9 cellular contexts compared by ENCODE assay signal in the genomic region with DNA sequence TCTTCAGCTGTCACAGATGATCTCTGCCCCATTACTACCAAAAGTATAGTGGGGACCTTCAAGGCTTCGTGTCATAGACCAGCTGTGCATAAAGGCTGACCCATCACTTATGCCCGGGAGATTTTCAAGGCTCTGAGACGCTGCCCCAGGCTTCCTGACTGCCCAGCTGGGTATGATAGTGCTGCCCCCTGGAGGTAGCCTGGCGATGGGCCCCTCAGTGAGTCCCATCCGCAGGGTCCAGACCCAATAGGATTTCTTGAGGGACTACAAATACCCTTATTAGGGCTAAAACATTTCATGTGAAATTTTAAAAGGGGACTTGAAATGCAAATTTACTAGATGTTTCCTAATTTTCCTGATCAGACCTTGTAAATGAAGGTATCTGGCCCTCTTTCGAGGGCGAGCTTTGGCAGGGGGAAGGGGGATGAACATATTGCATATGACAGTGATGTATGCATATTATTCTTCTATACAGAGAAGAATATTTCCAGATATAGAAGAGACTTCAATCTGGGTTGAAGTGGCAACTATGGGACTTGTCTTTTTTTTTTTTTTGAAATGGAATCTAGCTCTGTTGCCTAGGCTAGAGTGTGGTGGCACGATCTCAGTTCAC. TPM values are rescaled to one million over a fixed set of nuclear protein-coding genes. Genes with fewer than 3 reads are reported as not detected.
A peak's percentile ranks its signal among the peaks of the same experiment; 100 is the strongest.
DNase-seq lines count a peak whose midpoint lies in the region; ATAC-seq, FAIRE-seq and TF ChIP-seq lines count a peak whose summit lies in the region.
"Had no signal": no experiment of that assay in that cellular context is flagged by ENCODE, and none has a peak within 500 bp of the region (broad histone marks: within the 10 kb centered on the region; RNA-seq: fewer than 3 reads in every experiment).

No MANE protein-coding gene starts in this region.

- TF ChIP-seq RAD21 in SK-N-SH (IDR thresholded peaks at IDR 0.05; ENCODE audit: low read length) = no peak
- no peak for TF ChIP-seq RAD21 in HepG2 (CRISPR knock-in tag; IDR thresholded peaks at IDR 0.05)

- BruUV-seq in HepG2 (replicated peaks; lab: Mats Ljungman, UMichigan) = no TSS peak

- H3K27ac ChIP-seq in SK-N-SH (ENCODE audit: low read depth in 2 of 2, low read length in 1 of 2) (no peak overlapping the region), HepG2 (ENCODE audit: extremely low read length, insufficient read depth, low read length) (no peak overlapping the region)

- 64% methylated on average over 8 of the region's 8 CpGs for WGBS in SK-N-SH (ENCODE audit: low lambda C conversion rate)
- WGBS in HepG2 (ENCODE audit: low lambda C conversion rate) = 24% methylated on average over 5 of the region's 8 CpGs

- H3K9me2 ChIP-seq in SK-N-SH = no peaks in the 10 kb centered on the region

- no peak overlapping the region for H3K27ac Mint-ChIP-seq in activated naive CD4-positive, alpha-beta T cell treated with anti-CD3 and anti-CD28 coated beads, Interleukin-2, amount 50 U/mL, for 72 hours
- H3K27ac Mint-ChIP-seq in stimulated activated naive CD8-positive, alpha-beta T cell treated with anti-CD3 and anti-CD28 coated beads, Interleukin-15, Interleukin-2, amounts not matched to agents 100 ng/mL and 50 ng/mL, for 24 hours = peak overlapping the region; percentile 60

- POLR2A ChIA-PET in SK-N-SH (lab: Yijun Ruan, JAX) (no interaction called here), HepG2 (lab: Yijun Ruan, JAX) (no interaction called here)

- intact Hi-C loops in HepG2 (cut with micrococcal nuclease; ENCODE audit: unreplicated experiment) = no loop called here

- H2AFZ ChIP-seq in SK-N-SH (ENCODE audit: low read depth) (no peak overlapping the region), HepG2 (ENCODE audit: low read length) (no peak overlapping the region)

- no peak for TF ChIP-seq EP300 in SK-N-SH (IDR thresholded peaks at IDR 0.05; ENCODE audit: borderline replicate concordance in 1 of 2, low read depth in 1 of 2, low read length in 1 of 2)
- no peak for TF ChIP-seq EP300 in HepG2 (IDR thresholded peaks at IDR 0.05; ENCODE audit: low read depth in 2 of 2, low read length in 2 of 2)
- TF ChIP-seq EP300 in HepG2 (CRISPR knock-in tag; IDR thresholded peaks at IDR 0.05; ENCODE audit: borderline replicate concordance) = no peak

- no peak for FAIRE-seq in HepG2 (lab: Jason Lieb, UNC)
- FAIRE-seq: A204.1 had no signal

- peak; percentile 51; the same call in 1 of the 2 replicates for TF ChIP-seq CTCF in SK-N-SH (IDR thresholded peaks at IDR 0.05)
- TF ChIP-seq CTCF in HepG2 (CRISPR knock-in tag; IDR thresholded peaks at IDR 0.05) = peak; percentile 60

- H3K27me3 ChIP-seq in SK-N-SH (ENCODE audit: insufficient read depth) (peaks cover 4% of the 10 kb centered on the region; the same call in 1 of the 2 replicates), HepG2 (ENCODE audit: control insufficient read depth in 1 of 2, insufficient read depth in 2 of 2, low read length in 2 of 2) (peaks cover 2 to 3% of the 10 kb centered on the region in 2 experiments; a peak in 3 of 5 replicates)

- in situ Hi-C loops in HepG2 (cut with HindIII; ENCODE audit: extremely low pct_ligation_motif_present, low pct_unique_long_range_greater_than_20kb) = loop anchor here (5.0 to 10.0 kb wide), 2 partner anchors 49 to 141 kb away; no protein-coding TSS in a partner anchor

- no peaks in the 10 kb centered on the region for H4K20me1 ChIP-seq in SK-N-SH (ENCODE audit: insufficient read depth)
- H4K20me1 ChIP-seq in HepG2 (ENCODE audit: insufficient read depth, low read length) = no peaks in the 10 kb centered on the region

- H3K27me3 Mint-ChIP-seq in stimulated activated naive CD8-positive, alpha-beta T cell treated with anti-CD3 and anti-CD28 coated beads, Interleukin-15, Interleukin-2, amounts not matched to agents 100 ng/mL and 50 ng/mL, for 24 hours = no peaks in the 10 kb centered on the region

- H3K9me3 ChIP-seq in SK-N-SH = no peaks in the 10 kb centered on the region
- no peaks in the 10 kb centered on the region for H3K9me3 ChIP-seq in HepG2 (ENCODE audit: low read length)

- H3K79me2 ChIP-seq in SK-N-SH (ENCODE audit: insufficient read depth) = no peaks in the 10 kb centered on the region
- H3K79me2 ChIP-seq in HepG2 (ENCODE audit: insufficient read depth, low read length) = no peaks in the 10 kb centered on the region

- no peak overlapping the region for H3K4me2 ChIP-seq in SK-N-SH
- no peak overlapping the region for H3K4me2 ChIP-seq in HepG2 (ENCODE audit: low read depth, low read length)

- CTCF ChIA-PET in SK-N-SH (lab: Yijun Ruan, JAX) (interaction anchor here (0.8 to 5.4 kb wide), 5 partner anchors 9 to 350 kb away, joined by 3 to 23 read pairs (median 4); no protein-coding TSS in a partner anchor), HepG2 (lab: Yijun Ruan, JAX; ENCODE audit: low intra/inter-chr PET ratio, low total read pairs) (interaction anchor here (1.4 kb wide), 1 partner anchor 46 kb away, joined by 4 read pairs; no protein-coding TSS in a partner anchor)

- H3K9ac ChIP-seq in SK-N-SH (no peak overlapping the region), HepG2 (ENCODE audit: insufficient read depth, low read depth, low read length) (no peak overlapping the region)

- no peak overlapping the region for H3K4me3 Mint-ChIP-seq in stimulated activated naive CD8-positive, alpha-beta T cell treated with anti-CD3 and anti-CD28 coated beads, Interleukin-15, Interleukin-2, amounts not matched to agents 100 ng/mL and 50 ng/mL, for 24 hours

- peak; percentile 51 for DNase-seq in DMS 273 (lab: John Stamatoyannopoulos, UW; ENCODE audit: unreplicated experiment)
- DNase-seq in DMS 273 treated with DMSO at 0.1 percent for 48 hours (lab: John Stamatoyannopoulos, UW) = no peak
- DNase-seq in SK-N-SH = peak; percentile 58
- DNase-seq in activated naive CD4-positive, alpha-beta T cell treated with anti-CD3 and anti-CD28 coated beads, Interleukin-2, amount 50 U/mL, for 72 hours (ENCODE audit: low spot score in 2 of 2) = peak; percentile 66 to 80
- DNase-seq in HepG2 (ENCODE audit: low spot score) = no peak
- DNase-seq in amniotic stem cell (lab: John Stamatoyannopoulos, UW) = no peak

- no peaks in the 10 kb centered on the region for H3F3A ChIP-seq in SK-N-SH (replicated peaks; ENCODE audit: insufficient read depth)

- H3K36me3 Mint-ChIP-seq in activated naive CD4-positive, alpha-beta T cell treated with anti-CD3 and anti-CD28 coated beads, Interleukin-2, amount 50 U/mL, for 72 hours = no peaks in the 10 kb centered on the region
- no peaks in the 10 kb centered on the region for H3K36me3 Mint-ChIP-seq in stimulated activated naive CD8-positive, alpha-beta T cell treated with anti-CD3 and anti-CD28 coated beads, Interleukin-15, Interleukin-2, amounts not matched to agents 100 ng/mL and 50 ng/mL, for 24 hours (ENCODE audit: low read depth)

- H3K4me3 ChIP-seq in SK-N-SH (ENCODE audit: low read depth in 2 of 2, low read length in 1 of 2) (no peak overlapping the region; a peak in 1 of 4 replicates), HepG2 (replicated peaks in 1 of 3; ENCODE audit: insufficient read depth in 1 of 3, low read depth in 2 of 3, low read length in 3 of 3) (no peak overlapping the region)

- H3K9me3 Mint-ChIP-seq in activated naive CD4-positive, alpha-beta T cell treated with anti-CD3 and anti-CD28 coated beads, Interleukin-2, amount 50 U/mL, for 72 hours = no peaks in the 10 kb centered on the region
- H3K9me3 Mint-ChIP-seq in stimulated activated naive CD8-positive, alpha-beta T cell treated with anti-CD3 and anti-CD28 coated beads, Interleukin-15, Interleukin-2, amounts not matched to agents 100 ng/mL and 50 ng/mL, for 24 hours = no peaks in the 10 kb centered on the region

- H3K4me1 ChIP-seq in SK-N-SH (ENCODE audit: control insufficient read depth in 1 of 2, insufficient read depth in 2 of 2, low read depth in 1 of 2, low read length in 1 of 2) (no peaks in the 10 kb centered on the region), HepG2 (ENCODE audit: insufficient read depth, low read length) (no peaks in the 10 kb centered on the region)

- ATAC-seq in activated naive CD4-positive, alpha-beta T cell treated with anti-CD3 and anti-CD28 coated beads, Interleukin-2, amount 50 U/mL, for 72 hours = peak; percentile 65 to 78
- peak; percentile 54 for ATAC-seq in HepG2
- ATAC-seq in HG03520 (IDR thresholded peaks at IDR 0.05; ENCODE audit: unreplicated experiment) = no peak

- peaks cover 50% of the 10 kb centered on the region for H3K4me1 Mint-ChIP-seq in stimulated activated naive CD8-positive, alpha-beta T cell treated with anti-CD3 and anti-CD28 coated beads, Interleukin-15, Interleukin-2, amounts not matched to agents 100 ng/mL and 50 ng/mL, for 24 hours (ENCODE audit: low read depth)

- TF ChIP-seq POLR2A in HepG2 (IDR thresholded peaks at IDR 0.05; ENCODE audit: insufficient read depth in 1 of 2, low read depth in 2 of 2, low read length in 2 of 2) = no peak

- H3K36me3 ChIP-seq in SK-N-SH (replicated peaks in 1 of 2; ENCODE audit: control insufficient read depth in 1 of 2, insufficient read depth in 2 of 2, low read length in 1 of 2) (no peaks in the 10 kb centered on the region), HepG2 (replicated peaks in 1 of 2; ENCODE audit: control insufficient read depth in 1 of 2, insufficient read depth in 2 of 2, low read length in 2 of 2) (no peaks in the 10 kb centered on the region)

RNA-seq across cellular contexts. Expression of a gene that starts 11.7 kb away (rescaled TPM):
- polyA plus RNA-seq in SK-N-SH (2012; rRNA removed) (0.05 and 0.15 TPM in 2 replicates), HepG2 (2011; rRNA removed) (0.47 TPM in 1 of 2 replicates, not detected in the other)
- polyA plus RNA-seq in SK-N-SH (2012; cell fraction: cytosol; rRNA removed) = 0.03 and 0.14 TPM in 2 replicates
- not detected in 2 replicates for polyA plus RNA-seq in SK-N-SH (2012; cell fraction: nucleus; rRNA removed)
- 10 to 100 TPM; 31.4 to 37.3 TPM for total RNA-seq in activated naive CD4-positive, alpha-beta T cell treated with anti-CD3 and anti-CD28 coated beads, Interleukin-2, amount 50 U/mL, for 72 hours
- total RNA-seq in HepG2 (2016; rRNA removed; fragmentation: Illumina TruSeq; extraction: Trizol) = not detected in 2 replicates
- not detected in 2 replicates for total RNA-seq in HepG2 (2016; cell fraction: cytosol; rRNA removed; fragmentation: Illumina TruSeq; extraction: Trizol; ENCODE audit: low read depth)
- total RNA-seq in HepG2 (2016; cell fraction: insoluble cytoplasmic fraction; rRNA removed; fragmentation: Illumina TruSeq; extraction: Trizol) = not detected in 2 replicates
- total RNA-seq in HepG2 (2016; cell fraction: membrane; rRNA removed; fragmentation: Illumina TruSeq; extraction: Trizol) = not detected in 2 replicates
- total RNA-seq in HepG2 (2016; cell fraction: nucleus; rRNA removed; fragmentation: Illumina TruSeq; extraction: Trizol) = not detected in 2 replicates
- 0.10 TPM in 1 of 2 replicates, not detected in the other for polyA plus RNA-seq in HepG2 (2011; cell fraction: cytosol; rRNA removed)
- 0.10 TPM in 1 of 2 replicates, not detected in the other for polyA plus RNA-seq in HepG2 (2011; cell fraction: nucleus; rRNA removed)
- not detected in 2 replicates for polyA plus RNA-seq in HepG2 (2012)
- not detected in 2 replicates for polyA plus RNA-seq in HepG2 (2016; cell fraction: cytosol; fragmentation: Illumina TruSeq; extraction: Trizol; ENCODE audit: low read depth)
- polyA plus RNA-seq in HepG2 (2016; cell fraction: insoluble cytoplasmic fraction; fragmentation: Illumina TruSeq; extraction: Trizol; ENCODE audit: low read depth) = not detected in 2 replicates
- not detected in 2 replicates for polyA plus RNA-seq in HepG2 (2016; cell fraction: membrane; fragmentation: Illumina TruSeq; extraction: Trizol; ENCODE audit: low read depth)
- polyA plus RNA-seq in HepG2 (2016; cell fraction: nucleus; fragmentation: Illumina TruSeq; extraction: Trizol; ENCODE audit: insufficient read depth, low read depth) = not detected in 2 replicates
- polyA minus RNA-seq in HepG2 (2011; rRNA and poly(A)+ RNA removed; ENCODE audit: low replicate concordance) = 3.1 TPM in 1 of 2 replicates, not detected in the other
- not detected in 2 replicates for polyA minus RNA-seq in HepG2 (2011; cell fraction: cytosol; rRNA and poly(A)+ RNA removed)
- not detected in 2 replicates for polyA minus RNA-seq in HepG2 (2011; cell fraction: nucleus; rRNA and poly(A)+ RNA removed)

RNA-seq across cellular contexts. Expression of a gene that starts 12.8 kb away (rescaled TPM):
- polyA plus RNA-seq in SK-N-SH (2012; rRNA removed) (not detected in 2 replicates), HepG2 (2011; rRNA removed) (0.04 TPM in 1 of 2 replicates, not detected in the other)
- polyA plus RNA-seq in SK-N-SH (2012; cell fraction: cytosol; rRNA removed) = not detected in 2 replicates
- polyA plus RNA-seq in SK-N-SH (2012; cell fraction: nucleus; rRNA removed) = not detected in 2 replicates
- under 1 TPM in 1 of 2 donors, not detected in 1; 0.05 TPM for total RNA-seq in activated naive CD4-positive, alpha-beta T cell treated with anti-CD3 and anti-CD28 coated beads, Interleukin-2, amount 50 U/mL, for 72 hours
- not detected in 2 replicates for total RNA-seq in HepG2 (2016; rRNA removed; fragmentation: Illumina TruSeq; extraction: Trizol)
- not detected in 2 replicates for total RNA-seq in HepG2 (2016; cell fraction: cytosol; rRNA removed; fragmentation: Illumina TruSeq; extraction: Trizol; ENCODE audit: low read depth)
- not detected in 2 replicates for total RNA-seq in HepG2 (2016; cell fraction: insoluble cytoplasmic fraction; rRNA removed; fragmentation: Illumina TruSeq; extraction: Trizol)
- total RNA-seq in HepG2 (2016; cell fraction: membrane; rRNA removed; fragmentation: Illumina TruSeq; extraction: Trizol) = not detected in 2 replicates
- not detected in 2 replicates for total RNA-seq in HepG2 (2016; cell fraction: nucleus; rRNA removed; fragmentation: Illumina TruSeq; extraction: Trizol)
- not detected in 2 replicates for polyA plus RNA-seq in HepG2 (2011; cell fraction: cytosol; rRNA removed)
- polyA plus RNA-seq in HepG2 (2011; cell fraction: nucleus; rRNA removed) = not detected in 2 replicates
- not detected in 2 replicates for polyA plus RNA-seq in HepG2 (2012)
- polyA plus RNA-seq in HepG2 (2016; cell fraction: cytosol; fragmentation: Illumina TruSeq; extraction: Trizol; ENCODE audit: low read depth) = not detected in 2 replicates
- polyA plus RNA-seq in HepG2 (2016; cell fraction: insoluble cytoplasmic fraction; fragmentation: Illumina TruSeq; extraction: Trizol; ENCODE audit: low read depth) = not detected in 2 replicates
- polyA plus RNA-seq in HepG2 (2016; cell fraction: membrane; fragmentation: Illumina TruSeq; extraction: Trizol; ENCODE audit: low read depth) = not detected in 2 replicates
- polyA plus RNA-seq in HepG2 (2016; cell fraction: nucleus; fragmentation: Illumina TruSeq; extraction: Trizol; ENCODE audit: insufficient read depth, low read depth) = not detected in 2 replicates
- polyA minus RNA-seq in HepG2 (2011; rRNA and poly(A)+ RNA removed; ENCODE audit: low replicate concordance) = not detected in 2 replicates
- not detected in 2 replicates for polyA minus RNA-seq in HepG2 (2011; cell fraction: cytosol; rRNA and poly(A)+ RNA removed)
- polyA minus RNA-seq in HepG2 (2011; cell fraction: nucleus; rRNA and poly(A)+ RNA removed) = not detected in 2 replicates

RNA-seq across cellular contexts. Expression of a gene that starts 36.2 kb away (rescaled TPM):
- polyA plus RNA-seq in SK-N-SH (2012; rRNA removed) = 0.03 TPM in 1 of 2 replicates, not detected in the other
- 0.03 TPM in 1 of 2 replicates, not detected in the other for polyA plus RNA-seq in SK-N-SH (2012; cell fraction: cytosol; rRNA removed)
- polyA plus RNA-seq in SK-N-SH (2012; cell fraction: nucleus; rRNA removed) = not detected in 2 replicates
- 10 to 100 TPM; 19.0 to 22.2 TPM for total RNA-seq in activated naive CD4-positive, alpha-beta T cell treated with anti-CD3 and anti-CD28 coated beads, Interleukin-2, amount 50 U/mL, for 72 hours
- not detected in 2 replicates for total RNA-seq in HepG2 (2016; rRNA removed; fragmentation: Illumina TruSeq; extraction: Trizol)
- total RNA-seq in HepG2 (2016; cell fraction: cytosol; rRNA removed; fragmentation: Illumina TruSeq; extraction: Trizol; ENCODE audit: low read depth) = not detected in 2 replicates
- total RNA-seq in HepG2 (2016; cell fraction: insoluble cytoplasmic fraction; rRNA removed; fragmentation: Illumina TruSeq; extraction: Trizol) = not detected in 2 replicates
- not detected in 2 replicates for total RNA-seq in HepG2 (2016; cell fraction: membrane; rRNA removed; fragmentation: Illumina TruSeq; extraction: Trizol)
- total RNA-seq in HepG2 (2016; cell fraction: nucleus; rRNA removed; fragmentation: Illumina TruSeq; extraction: Trizol) = not detected in 2 replicates
- polyA plus RNA-seq in HepG2 (2011; rRNA removed) = not detected in 2 replicates
- not detected in 2 replicates for polyA plus RNA-seq in HepG2 (2011; cell fraction: cytosol; rRNA removed)
- not detected in 2 replicates for polyA plus RNA-seq in HepG2 (2011; cell fraction: nucleus; rRNA removed)
- polyA plus RNA-seq in HepG2 (2012) = not detected in 2 replicates
- polyA plus RNA-seq in HepG2 (2016; cell fraction: cytosol; fragmentation: Illumina TruSeq; extraction: Trizol; ENCODE audit: low read depth) = not detected in 2 replicates
- polyA plus RNA-seq in HepG2 (2016; cell fraction: insoluble cytoplasmic fraction; fragmentation: Illumina TruSeq; extraction: Trizol; ENCODE audit: low read depth) = not detected in 2 replicates
- not detected in 2 replicates for polyA plus RNA-seq in HepG2 (2016; cell fraction: membrane; fragmentation: Illumina TruSeq; extraction: Trizol; ENCODE audit: low read depth)
- not detected in 2 replicates for polyA plus RNA-seq in HepG2 (2016; cell fraction: nucleus; fragmentation: Illumina TruSeq; extraction: Trizol; ENCODE audit: insufficient read depth, low read depth)
- 0.12 TPM in 1 of 2 replicates, not detected in the other for polyA minus RNA-seq in HepG2 (2011; rRNA and poly(A)+ RNA removed; ENCODE audit: low replicate concordance)
- not detected in 2 replicates for polyA minus RNA-seq in HepG2 (2011; cell fraction: cytosol; rRNA and poly(A)+ RNA removed)
- polyA minus RNA-seq in HepG2 (2011; cell fraction: nucleus; rRNA and poly(A)+ RNA removed) = not detected in 2 replicates

RNA-seq across cellular contexts. Expression of a gene that starts 36.8 kb away (rescaled TPM):
- not detected in 2 replicates for polyA plus RNA-seq in SK-N-SH (2012; rRNA removed)
- not detected in 2 replicates for polyA plus RNA-seq in SK-N-SH (2012; cell fraction: cytosol; rRNA removed)
- polyA plus RNA-seq in SK-N-SH (2012; cell fraction: nucleus; rRNA removed) = not detected in 2 replicates
- not detected for total RNA-seq in activated naive CD4-positive, alpha-beta T cell treated with anti-CD3 and anti-CD28 coated beads, Interleukin-2, amount 50 U/mL, for 72 hours
- total RNA-seq in HepG2 (2016; rRNA removed; fragmentation: Illumina TruSeq; extraction: Trizol) = not detected in 2 replicates
- total RNA-seq in HepG2 (2016; cell fraction: cytosol; rRNA removed; fragmentation: Illumina TruSeq; extraction: Trizol; ENCODE audit: low read depth) = not detected in 2 replicates
- not detected in 2 replicates for total RNA-seq in HepG2 (2016; cell fraction: insoluble cytoplasmic fraction; rRNA removed; fragmentation: Illumina TruSeq; extraction: Trizol)
- not detected in 2 replicates for total RNA-seq in HepG2 (2016; cell fraction: membrane; rRNA removed; fragmentation: Illumina TruSeq; extraction: Trizol)
- total RNA-seq in HepG2 (2016; cell fraction: nucleus; rRNA removed; fragmentation: Illumina TruSeq; extraction: Trizol) = not detected in 2 replicates
- not detected in 2 replicates for polyA plus RNA-seq in HepG2 (2011; rRNA removed)
- not detected in 2 replicates for polyA plus RNA-seq in HepG2 (2011; cell fraction: cytosol; rRNA removed)
- polyA plus RNA-seq in HepG2 (2011; cell fraction: nucleus; rRNA removed) = not detected in 2 replicates
- polyA plus RNA-seq in HepG2 (2012) = not detected in 2 replicates
- not detected in 2 replicates for polyA plus RNA-seq in HepG2 (2016; cell fraction: cytosol; fragmentation: Illumina TruSeq; extraction: Trizol; ENCODE audit: low read depth)
- not detected in 2 replicates for polyA plus RNA-seq in HepG2 (2016; cell fraction: insoluble cytoplasmic fraction; fragmentation: Illumina TruSeq; extraction: Trizol; ENCODE audit: low read depth)
- not detected in 2 replicates for polyA plus RNA-seq in HepG2 (2016; cell fraction: membrane; fragmentation: Illumina TruSeq; extraction: Trizol; ENCODE audit: low read depth)
- polyA plus RNA-seq in HepG2 (2016; cell fraction: nucleus; fragmentation: Illumina TruSeq; extraction: Trizol; ENCODE audit: insufficient read depth, low read depth) = not detected in 2 replicates
- polyA minus RNA-seq in HepG2 (2011; rRNA and poly(A)+ RNA removed; ENCODE audit: low replicate concordance) = not detected in 2 replicates
- polyA minus RNA-seq in HepG2 (2011; cell fraction: cytosol; rRNA and poly(A)+ RNA removed) = not detected in 2 replicates
- polyA minus RNA-seq in HepG2 (2011; cell fraction: nucleus; rRNA and poly(A)+ RNA removed) = not detected in 2 replicates

Comparison
In these comparisons a context has a peak if more than half of its experiments do, and no peak if none do; other contexts are left out.
1. DNase-seq: peak in DMS 273 (single experiment), SK-N-SH (single experiment) and activated naive CD4-positive, alpha-beta T cell treated with anti-CD3 and anti-CD28 coated beads, Interleukin-2, amount 50 U/mL, for 72 hours (2 of 2); none in DMS 273 treated with DMSO at 0.1 percent for 48 hours (single experiment), HepG2 (single experiment) and amniotic stem cell (single experiment).
2. RNA of a gene that starts 11.7 kb away (total RNA-seq): 31.4 to 37.3 TPM in activated naive CD4-positive, alpha-beta T cell treated with anti-CD3 and anti-CD28 coated beads, Interleukin-2, amount 50 U/mL, for 72 hours; not detected in HepG2; every median in the first group is over 10 times any median in the second.
3. RNA of a gene that starts 36.2 kb away (total RNA-seq): 19.0 to 22.2 TPM in activated naive CD4-positive, alpha-beta T cell treated with anti-CD3 and anti-CD28 coated beads, Interleukin-2, amount 50 U/mL, for 72 hours; not detected in HepG2; every median in the first group is over 10 times any median in the second.